ENCODE assay signal across 8 cellular contexts in genomic region chr7:128454808-128455555, GRCh38. TPM values are rescaled to one million over a fixed set of nuclear protein-coding genes. Genes with fewer than 3 reads are reported as not detected.
A peak's percentile ranks its signal among the peaks of the same experiment; 100 is the strongest.
DNase-seq lines count a peak whose midpoint lies in the region; ATAC-seq and TF ChIP-seq lines count a peak whose summit lies in the region.

No MANE protein-coding gene starts in this region.

- peaks cover 57% of the 10 kb centered on the region for H3K4me1 Mint-ChIP-seq in activated naive CD4-positive, alpha-beta T cell treated with anti-CD3 and anti-CD28 coated beads, Interleukin-2, amount 10 ng/mL, durations not matched to agents 7 days and 5 days
- H3K4me1 Mint-ChIP-seq in WTC11: peaks cover 68% of the 10 kb centered on the region
- peaks cover 24% of the 10 kb centered on the region for H3K4me1 Mint-ChIP-seq in glutamatergic neuron (ENCODE audit: low read depth, unreplicated experiment)

- no peaks in the 10 kb centered on the region for H3K9me3 Mint-ChIP-seq in activated naive CD4-positive, alpha-beta T cell treated with anti-CD3 and anti-CD28 coated beads, Interleukin-2, amount 10 ng/mL, durations not matched to agents 7 days and 5 days
- H3K9me3 Mint-ChIP-seq in WTC11: no peaks in the 10 kb centered on the region
- H3K9me3 Mint-ChIP-seq in glutamatergic neuron (ENCODE audit: unreplicated experiment): peaks cover 8% of the 10 kb centered on the region

- peak overlapping the region; percentile 88 for H3K4me3 Mint-ChIP-seq in activated naive CD4-positive, alpha-beta T cell treated with anti-CD3 and anti-CD28 coated beads, Interleukin-2, amount 10 ng/mL, durations not matched to agents 7 days and 5 days
- H3K4me3 Mint-ChIP-seq in WTC11 (peak overlapping the region; percentile 95), glutamatergic neuron (ENCODE audit: unreplicated experiment) (peak overlapping the region; percentile 91)

- peak overlapping the region; percentile 96 for H3K27ac Mint-ChIP-seq in activated naive CD4-positive, alpha-beta T cell treated with anti-CD3 and anti-CD28 coated beads, Interleukin-2, amount 10 ng/mL, durations not matched to agents 7 days and 5 days
- peak overlapping the region; percentile 79 for H3K27ac Mint-ChIP-seq in WTC11
- H3K27ac Mint-ChIP-seq in glutamatergic neuron (ENCODE audit: unreplicated experiment): peak overlapping the region; percentile 92

- TF ChIP-seq CTCF in WTC11 (IDR thresholded peaks at IDR 0.05) (no peak), glutamatergic neuron (IDR thresholded peaks at IDR 0.05; ENCODE audit: partially characterized antibody, unreplicated experiment) (no peak)

- POLR2A ChIA-PET in WTC11 (lab: Charles Lee): interaction anchor here (1.5 kb wide), 1 partner anchor 28 kb away, joined by 3 read pairs; no protein-coding TSS in a partner anchor

- H3K4me3 ChIP-seq in skin epidermis: peak overlapping the region; percentile 62 to 94 (median 85)

- DNase-seq in activated naive CD4-positive, alpha-beta T cell treated with anti-CD3 and anti-CD28 coated beads, Interleukin-2, amount 10 ng/mL, durations not matched to agents 7 days and 5 days: no peak
- DNase-seq in activated naive CD4-positive, alpha-beta T cell treated with Interleukin-2 at 50 U/mL for 16 hours: no peak
- no peak for DNase-seq in WTC11 (ENCODE audit: low spot score)
- no peak for DNase-seq in glutamatergic neuron
- no peak for DNase-seq in cortex of kidney (lab: John Stamatoyannopoulos, UW)
- DNase-seq in NCI-H2081 treated with DMSO at 0.1 percent for 48 hours (lab: John Stamatoyannopoulos, UW): no peak

- H3K27me3 Mint-ChIP-seq in activated naive CD4-positive, alpha-beta T cell treated with anti-CD3 and anti-CD28 coated beads, Interleukin-2, amount 10 ng/mL, durations not matched to agents 7 days and 5 days: peaks cover 43% of the 10 kb centered on the region
- H3K27me3 Mint-ChIP-seq in WTC11 (ENCODE audit: low read depth): peaks cover 12% of the 10 kb centered on the region
- peaks cover 2% of the 10 kb centered on the region for H3K27me3 Mint-ChIP-seq in glutamatergic neuron (ENCODE audit: unreplicated experiment)

- CTCF ChIA-PET in activated naive CD4-positive, alpha-beta T cell treated with anti-CD3 and anti-CD28 coated beads, Interleukin-2, amount 10 ng/mL, durations not matched to agents 7 days and 5 days (lab: Charles Lee): interaction anchor here (0.6 to 4.0 kb wide), 9 partner anchors 10 to 58 kb away, joined by 3 to 25 read pairs (median 5); no protein-coding TSS in a partner anchor
- CTCF ChIA-PET in WTC11 (lab: Charles Lee): interaction anchor here (0.6 to 3.6 kb wide), 6 partner anchors 19 to 455 kb away, joined by 3 to 32 read pairs (median 4); partner anchors contain the start of gene KCP

- peaks cover 23% of the 10 kb centered on the region for H3K36me3 Mint-ChIP-seq in activated naive CD4-positive, alpha-beta T cell treated with anti-CD3 and anti-CD28 coated beads, Interleukin-2, amount 10 ng/mL, durations not matched to agents 7 days and 5 days
- H3K36me3 Mint-ChIP-seq in WTC11 (peaks cover 20% of the 10 kb centered on the region), glutamatergic neuron (ENCODE audit: unreplicated experiment) (no peaks in the 10 kb centered on the region)

- H3K27ac ChIP-seq in skin epidermis: peak overlapping the region; percentile 57 to 92 (median 86)

- ATAC-seq in WTC11 (no peak; the same call in 1 of the 2 replicates), HG02885 (IDR thresholded peaks at IDR 0.05; ENCODE audit: poor library complexity, unreplicated experiment) (no peak)

TF ChIP-seq in WTC11, 78 proteins besides CTCF, POLR2A, EP300 and RAD21:
- TF ChIP-seq ELF4 (CRISPR knock-in tag; IDR thresholded peaks at IDR 0.05; ENCODE audit: low read depth) (no peak), MAX (CRISPR knock-in tag; IDR thresholded peaks at IDR 0.05) (0 out of 2 replicates have a peak, but pooled peaks have one; percentile 7), ZNF423 (CRISPR knock-in tag; IDR thresholded peaks at IDR 0.05) (0 out of 2 replicates have a peak, but pooled peaks have one; percentile 12), ATF6 (CRISPR knock-in tag; IDR thresholded peaks at IDR 0.05) (no peak)

RNA-seq across cellular contexts. Expression of gene HILPDA, which starts 0.7 kb away (rescaled TPM):
- total RNA-seq in WTC11 (2021) (28.3 to 29.5 TPM (median 28.7 TPM) in 3 replicates), glutamatergic neuron (ENCODE audit: unreplicated experiment) (24.9 TPM)

RNA-seq across cellular contexts. Expression of gene METTL2B, which starts 21.6 kb away (rescaled TPM):
- total RNA-seq in WTC11 (2021) (38.6 to 40.4 TPM (median 39.6 TPM) in 3 replicates), glutamatergic neuron (ENCODE audit: unreplicated experiment) (40.9 TPM)

RNA-seq across cellular contexts. Expression of gene IMPDH1, which starts 45.2 kb away (rescaled TPM):
- 42.8 to 54.2 TPM (median 44.1 TPM) in 3 replicates for total RNA-seq in WTC11 (2021)
- 81.7 TPM for total RNA-seq in glutamatergic neuron (ENCODE audit: unreplicated experiment)
